Comparison of ENCODE assay signal across 8 cellular contexts in genomic region chr1:22024485-22025367, GRCh38. TPM values are rescaled to one million over a fixed set of nuclear protein-coding genes. Genes with fewer than 3 reads are reported as not detected.
A peak's percentile ranks its signal among the peaks of the same experiment; 100 is the strongest.
DNase-seq lines count a peak whose midpoint lies in the region; ATAC-seq and TF ChIP-seq lines count a peak whose summit lies in the region.

No MANE protein-coding gene starts in this region.

- H2AFZ ChIP-seq in osteoblast (ENCODE audit: low read length), result peak overlapping the region; percentile 95

- no peaks in the 10 kb centered on the region for H3K27me3 ChIP-seq in HL-60 (ENCODE audit: insufficient read depth, poor library complexity, severe bottlenecking)
- H3K27me3 ChIP-seq in gastroesophageal sphincter, result no peaks in the 10 kb centered on the region
- no peaks in the 10 kb centered on the region for H3K27me3 ChIP-seq in osteoblast (ENCODE audit: insufficient read depth, low read length)
- H3K27me3 ChIP-seq in thyroid gland, result no peaks in the 10 kb centered on the region

- TF ChIP-seq EP300 in gastroesophageal sphincter (IDR thresholded peaks at IDR 0.05), result no peak

- intact Hi-C loops in thyroid gland (cut with DNase I), result no loop called here

- DNase-seq in COLO829 (ENCODE audit: low spot score), result peak; percentile 47
- DNase-seq in HL-60 (ENCODE audit: low read depth in 1 of 2, low spot score in 1 of 2), result peak; percentile 58 to 61
- DNase-seq in RWPE1 (ENCODE audit: low spot score), result peak; percentile 52
- peak; percentile 63 for DNase-seq in activated gamma-delta T cell treated with anti-CD3 and anti-CD28 coated beads, Interleukin-2, amount 50 U/mL, for 16 hours (ENCODE audit: low read depth)
- peak; percentile 86 for DNase-seq in osteoblast (ENCODE audit: insufficient read length, low spot score, missing footprints)
- DNase-seq in thyroid gland, result peak; percentile 44 to 51

- H3K9me3 ChIP-seq in gastroesophageal sphincter (no peaks in the 10 kb centered on the region), osteoblast (ENCODE audit: low read depth, low read length) (no peaks in the 10 kb centered on the region), thyroid gland (no peaks in the 10 kb centered on the region)

- no peaks in the 10 kb centered on the region for H4K20me1 ChIP-seq in osteoblast (ENCODE audit: insufficient read depth, low read length)

- ATAC-seq in GM19467 (IDR thresholded peaks at IDR 0.05; ENCODE audit: unreplicated experiment) (peak; percentile 24), gastroesophageal sphincter (peak; percentile 78)

- H3K27ac ChIP-seq in HL-60 (replicated peaks), result peak overlapping the region; percentile 96
- peak overlapping the region; percentile 96 for H3K27ac ChIP-seq in RWPE1
- peak overlapping the region; percentile 94 to 98 (median 98) for H3K27ac ChIP-seq in gastroesophageal sphincter
- H3K27ac ChIP-seq in osteoblast (ENCODE audit: low read depth, low read length), result peak overlapping the region; percentile 91
- H3K27ac ChIP-seq in thyroid gland, result peak overlapping the region; percentile 94 to 98 (median 96)

- H3K36me3 ChIP-seq in gastroesophageal sphincter, result no peaks in the 10 kb centered on the region
- no peaks in the 10 kb centered on the region for H3K36me3 ChIP-seq in osteoblast (ENCODE audit: insufficient read depth, low read length)
- no peaks in the 10 kb centered on the region for H3K36me3 ChIP-seq in thyroid gland

- POLR2A ChIA-PET in RWPE1 (lab: Yijun Ruan, JAX; ENCODE audit: low non-redundant PET), result interaction anchor here (1.4 to 1.5 kb wide), 3 partner anchors 20 to 29 kb away, joined by 6 to 8 read pairs (median 7); partner anchors contain the start of gene CDC42

- H3K4me1 ChIP-seq in gastroesophageal sphincter (peaks cover 0 to 22% (median 0%) of the 10 kb centered on the region in 3 donors), osteoblast (ENCODE audit: insufficient read depth, low read length) (peaks cover 21% of the 10 kb centered on the region), thyroid gland (peaks cover 8 to 16% of the 10 kb centered on the region in 2 donors)

- WGBS in gastroesophageal sphincter (ENCODE audit: low coverage in 1 of 2), 2 donors, result 2 to 4% methylated on average over 4 to 11 of the region's 33 CpGs
- 1 to 8% methylated on average over 24 to 33 of the region's 33 CpGs for WGBS in thyroid gland, 2 donors

- peak overlapping the region; percentile 75 for H3K4me2 ChIP-seq in osteoblast (ENCODE audit: insufficient read depth, low read length)

- CTCF ChIA-PET in RWPE1 (lab: Yijun Ruan, JAX), result interaction anchor here (0.5 to 0.6 kb wide), 3 partner anchors 15 to 1960 kb away, joined by 3 to 6 read pairs (median 3); no protein-coding TSS in a partner anchor

- peak overlapping the region; percentile 81 for H3K4me3 ChIP-seq in HL-60 (replicated peaks; ENCODE audit: insufficient read depth, low read length)
- H3K4me3 ChIP-seq in gastroesophageal sphincter, result peak overlapping the region; percentile 74 to 88
- peak overlapping the region; percentile 89 for H3K4me3 ChIP-seq in osteoblast (ENCODE audit: insufficient read depth, low read length)
- H3K4me3 ChIP-seq in thyroid gland (replicated peaks in 1 of 3), result peak overlapping the region; percentile 82 to 100 (median 96)

- peaks cover 5% of the 10 kb centered on the region for H3K79me2 ChIP-seq in osteoblast (ENCODE audit: insufficient read depth, low read length)

- no peak for TF ChIP-seq CTCF in HL-60 (IDR thresholded peaks at IDR 0.05; ENCODE audit: insufficient read depth, low read length)
- TF ChIP-seq CTCF in RWPE1 (conservative IDR thresholded peaks at IDR 0.05; ENCODE audit: low read depth), result no peak
- TF ChIP-seq CTCF in gastroesophageal sphincter (IDR thresholded peaks at IDR 0.05), result no peak
- no peak for TF ChIP-seq CTCF in osteoblast (IDR thresholded peaks at IDR 0.05; ENCODE audit: extremely low read depth, low read depth, low read length)
- no peak for TF ChIP-seq CTCF in thyroid gland (IDR thresholded peaks at IDR 0.05)

- TF ChIP-seq POLR2A in gastroesophageal sphincter (IDR thresholded peaks at IDR 0.05) (no peak), thyroid gland (IDR thresholded peaks at IDR 0.05) (no peak)

RNA-seq across cellular contexts. Expression of gene CELA3A, which starts 23.3 kb away (rescaled TPM):
- total RNA-seq in gastroesophageal sphincter (not detected), osteoblast (not detected in 2 replicates), thyroid gland (not detected)

RNA-seq across cellular contexts. Expression of gene CDC42, which starts 27.8 kb away (rescaled TPM):
- total RNA-seq in gastroesophageal sphincter (100 to 1,000 TPM; 190 to 309 (median 205) TPM), osteoblast (432 and 433 TPM in 2 replicates), thyroid gland (100 to 1,000 TPM; 228 to 244 (median 240) TPM)

RNA-seq across cellular contexts. Expression of gene CELA3B, which starts 47.9 kb away (rescaled TPM):
- total RNA-seq in gastroesophageal sphincter (not detected), osteoblast (not detected in 2 replicates), thyroid gland (not detected)

Comparison
In these comparisons a context has a peak if more than half of its experiments do, and no peak if none do; other contexts are left out.
1. Peak in every context shown above with its lines: DNase-seq, ATAC-seq, H3K4me3 ChIP-seq and H3K27ac ChIP-seq.